In genomic region chr16:4454618-4455017, GRCh38 we compare ENCODE assay signal across 32 cellular contexts. TPM values are rescaled to one million over a fixed set of nuclear protein-coding genes. Genes with fewer than 3 reads are reported as not detected.
DNase-seq lines count a peak whose midpoint lies in the region; ATAC-seq, FAIRE-seq and TF ChIP-seq lines count a peak whose summit lies in the region.
"Had no signal": no experiment of that assay in that cellular context is flagged by ENCODE, and none has a peak within 500 bp of the region (broad histone marks: within the 10 kb centered on the region; RNA-seq: fewer than 3 reads in every experiment).

No MANE protein-coding gene starts in this region.

- H4K8ac ChIP-seq in H1 (ENCODE audit: extremely low read depth, insufficient read depth, low read length), result peak overlapping the region; percentile 68; the same call in 1 of the 2 replicates

- FAIRE-seq in H1 (lab: Jason Lieb, UNC), result no peak
- FAIRE-seq: bronchial epithelial cell, colon, G401.6, GM19239, small intestine had no signal

- peaks cover 15% of the 10 kb centered on the region for H3K27me3 Mint-ChIP-seq in GM23338 (ENCODE audit: insufficient read depth, low read depth, poor library complexity)
- H3K27me3 Mint-ChIP-seq in T-helper 2 cell treated with Interferon-gamma antibody and Interleukin-4, amounts not matched to agents 5 μg/mL and 100 μg/mL, for 36 hours (ENCODE audit: low read depth), result no peaks in the 10 kb centered on the region
- H3K27me3 Mint-ChIP-seq: activated CD4-positive, alpha-beta T cell treated with anti-CD3 and anti-CD28 coated beads, Interleukin-2, amount 10 ng/mL, durations not matched to agents 24 days and 14 days; activated naive CD8-positive, alpha-beta T cell had no signal

- no peak overlapping the region for H3K14ac ChIP-seq in H1 (ENCODE audit: insufficient read length)

- H4K20me1 ChIP-seq in GM23338 (replicated peaks; ENCODE audit: insufficient read depth) (peaks cover 13% of the 10 kb centered on the region), H1 (replicated peaks in 1 of 2; ENCODE audit: control insufficient read depth in 1 of 2, insufficient read depth in 2 of 2, low read length in 2 of 2) (peaks cover 6 to 13% of the 10 kb centered on the region in 2 experiments)

- no peak overlapping the region for H3K27ac ChIP-seq in GM23338 (ENCODE audit: low read depth)
- H3K27ac ChIP-seq in H1 (ENCODE audit: low read depth, low read length), result no peak overlapping the region
- H3K27ac ChIP-seq: BLaER1 treated with 17β-estradiol and CSF1 and Interleukin-3, amounts not matched to agents 10 nM and 100 nM; upper lobe of right lung; WERI-Rb-1 had no signal

- TF ChIP-seq RAD21 in H1 (IDR thresholded peaks at IDR 0.05 in 1 of 2, conservative IDR thresholded peaks at IDR 0.05 in 1 of 2; ENCODE audit: low read depth in 2 of 2, low read length in 2 of 2), result no peak

- no peak overlapping the region for H3K18ac ChIP-seq in H1 (ENCODE audit: extremely low read depth, low read length)

- no peak for TF ChIP-seq POLR2A in H1 (IDR thresholded peaks at IDR 0.05; ENCODE audit: control extremely low read depth in 1 of 2, low read depth in 2 of 2, low read length in 2 of 2)

- no peak overlapping the region for H3K23ac ChIP-seq in H1 (ENCODE audit: insufficient read length)

- DNase-seq in GM23338 (ENCODE audit: low spot score), result peak; percentile 59
- peak in 1 of 2 experiments; percentile 71 for DNase-seq in H1 (ENCODE audit: low read depth in 1 of 2, low spot score in 2 of 2)
- DNase-seq in myocyte (ENCODE audit: low read depth), result peak; percentile 43
- no peak for DNase-seq in nucleus accumbens (lab: John Stamatoyannopoulos, UW)
- DNase-seq in T-helper 2 cell treated with Interferon-gamma antibody and Interleukin-4, amounts not matched to agents 5 μg/mL and 100 μg/mL, for 36 hours (ENCODE audit: low spot score), result no peak
- DNase-seq: activated CD4-positive, alpha-beta T cell treated with anti-CD3 and anti-CD28 coated beads, Interleukin-2, amount 10 ng/mL, durations not matched to agents 24 days and 14 days; anterior cingulate cortex; effector CD8-positive, alpha-beta T cell; erythroblast; HCEC 1CT; islet precursor cell; MV-4-11; NCI-H1436 treated with DMSO at 0.1 percent for 48 hours; NCI-H226; NCI-H526 treated with DMSO at 0.1 percent for 48 hours; Right ventricle myocardium superior; small intestine; stimulated activated naive CD4-positive, alpha-beta T cell treated with Interleukin-2 at 50 U/mL for 16 hours; T-helper 9 cell; upper lobe of right lung; WERI-Rb-1 had no signal

- H2BK5ac ChIP-seq in H1 (ENCODE audit: low read depth, low read length), result no peak overlapping the region

- peaks cover 13% of the 10 kb centered on the region for H3F3A ChIP-seq in GM23338 (replicated peaks; ENCODE audit: low read depth)

- no peaks in the 10 kb centered on the region for H3K23me2 ChIP-seq in H1 (ENCODE audit: low read depth, low read length)

- H3K4me1 Mint-ChIP-seq in GM23338, result peaks cover 9% of the 10 kb centered on the region; the same call in 2 of the 3 replicates
- H3K4me1 Mint-ChIP-seq in T-helper 2 cell treated with Interferon-gamma antibody and Interleukin-4, amounts not matched to agents 5 μg/mL and 100 μg/mL, for 36 hours (ENCODE audit: low read depth), result peaks cover 7% of the 10 kb centered on the region

- H3K27ac Mint-ChIP-seq in GM23338, result no peak overlapping the region
- H3K27ac Mint-ChIP-seq in T-helper 2 cell treated with Interferon-gamma antibody and Interleukin-4, amounts not matched to agents 5 μg/mL and 100 μg/mL, for 36 hours, result no peak overlapping the region
- H3K27ac Mint-ChIP-seq: activated CD4-positive, alpha-beta T cell treated with anti-CD3 and anti-CD28 coated beads, Interleukin-2, amount 10 ng/mL, durations not matched to agents 24 days and 14 days; activated naive CD8-positive, alpha-beta T cell had no signal

- H4K5ac ChIP-seq in H1 (ENCODE audit: insufficient read length, low read depth, low read length), result no peak overlapping the region

- no peaks in the 10 kb centered on the region for H3K9me3 Mint-ChIP-seq in GM23338
- H3K9me3 Mint-ChIP-seq in T-helper 2 cell treated with Interferon-gamma antibody and Interleukin-4, amounts not matched to agents 5 μg/mL and 100 μg/mL, for 36 hours, result no peaks in the 10 kb centered on the region
- H3K9me3 Mint-ChIP-seq: activated CD4-positive, alpha-beta T cell treated with anti-CD3 and anti-CD28 coated beads, Interleukin-2, amount 10 ng/mL, durations not matched to agents 24 days and 14 days had no signal

- H3K4me1 ChIP-seq in GM23338 (ENCODE audit: insufficient read depth), result no peaks in the 10 kb centered on the region
- no peaks in the 10 kb centered on the region for H3K4me1 ChIP-seq in H1 (replicated peaks in 1 of 4; ENCODE audit: control insufficient read depth in 3 of 4, insufficient read depth in 4 of 4, low read length in 3 of 4)

- no peak overlapping the region for H2AK5ac ChIP-seq in H1 (ENCODE audit: low read depth, low read length)

- H3K4me2 ChIP-seq in GM23338 (no peak overlapping the region), H1 (ENCODE audit: insufficient read depth in 1 of 2, low read depth in 2 of 2, low read length in 2 of 2) (no peak overlapping the region)
- H3K4me2 ChIP-seq: BLaER1 treated with 17β-estradiol and CSF1 and Interleukin-3, amounts not matched to agents 10 nM and 100 nM had no signal

- POLR2A ChIA-PET in H1 (lab: Charles Lee; ENCODE audit: partially characterized antibody), result interaction anchor here (0.7 to 21.6 kb wide), 6 partner anchors 6 to 55 kb away, joined by 3 to 257 read pairs (median 6); partner anchors contain the start of genes HMOX2 and NMRAL1

- H3K4me3 Mint-ChIP-seq in GM23338, result no peak overlapping the region
- no peak overlapping the region for H3K4me3 Mint-ChIP-seq in T-helper 2 cell treated with Interferon-gamma antibody and Interleukin-4, amounts not matched to agents 5 μg/mL and 100 μg/mL, for 36 hours
- H3K4me3 Mint-ChIP-seq: activated CD4-positive, alpha-beta T cell treated with anti-CD3 and anti-CD28 coated beads, Interleukin-2, amount 10 ng/mL, durations not matched to agents 24 days and 14 days; activated naive CD8-positive, alpha-beta T cell had no signal

- CTCF ChIA-PET in H1 (lab: Charles Lee; ENCODE audit: partially characterized antibody), result interaction anchor here (0.6 kb wide), 1 partner anchor 325 kb away, joined by 3 read pairs; no protein-coding TSS in a partner anchor

- H3K9ac ChIP-seq in H1 (replicated peaks in 1 of 4; ENCODE audit: extremely low read depth in 1 of 4, low read depth in 3 of 4, low read length in 3 of 4), result no peak overlapping the region

- H3K9me3 ChIP-seq in H1 (ENCODE audit: insufficient read depth in 2 of 2, low read depth in 1 of 2, low read length in 1 of 2), result no peaks in the 10 kb centered on the region
- H3K9me3 ChIP-seq: BLaER1 treated with 17β-estradiol and CSF1 and Interleukin-3, amounts not matched to agents 10 nM and 100 nM; upper lobe of right lung had no signal

- WGBS in H1 (ENCODE audit: extremely low coverage in 1 of 2, insufficient coverage in 1 of 2, insufficient read length in 1 of 2, insufficient replicate concordance in 2 of 2, low coverage in 1 of 2, low lambda C conversion rate in 2 of 2, missing lambda C conversion rate in 1 of 2), 2 experiments, result 89% methylated on average over 9 of the region's 9 CpGs; no CpG with 5 or more reads in 1 of the 2 experiments

- H2BK120ac ChIP-seq in H1 (replicated peaks; ENCODE audit: low read depth, low read length), result no peak overlapping the region

- no peak overlapping the region for H3K56ac ChIP-seq in H1 (replicated peaks; ENCODE audit: insufficient read length, low read depth, low read length)

- no peak overlapping the region for H3K4me3 ChIP-seq in GM23338
- no peak overlapping the region for H3K4me3 ChIP-seq in H1 (ENCODE audit: extremely low read depth in 1 of 4, insufficient read depth in 2 of 4, low read depth in 3 of 4, low read length in 4 of 4)
- H3K4me3 ChIP-seq: BLaER1 treated with 17β-estradiol and CSF1 and Interleukin-3, amounts not matched to agents 10 nM and 100 nM; lung; upper lobe of right lung had no signal

- H3K9me2 ChIP-seq in GM23338 (ENCODE audit: insufficient read depth), result no peaks in the 10 kb centered on the region

- H3K4ac ChIP-seq in H1 (replicated peaks; ENCODE audit: insufficient read length, low read depth, low read length), result no peak overlapping the region

- H2BK20ac ChIP-seq in H1 (ENCODE audit: low read length), result no peak overlapping the region

- peaks cover 57% of the 10 kb centered on the region for H3K36me3 Mint-ChIP-seq in GM23338 (ENCODE audit: low read depth)
- H3K36me3 Mint-ChIP-seq in T-helper 2 cell treated with Interferon-gamma antibody and Interleukin-4, amounts not matched to agents 5 μg/mL and 100 μg/mL, for 36 hours (ENCODE audit: low read depth), result peaks cover 40% of the 10 kb centered on the region

- H3K27me3 ChIP-seq in GM23338 (ENCODE audit: insufficient read depth), result no peaks in the 10 kb centered on the region
- no peaks in the 10 kb centered on the region for H3K27me3 ChIP-seq in H1 (replicated peaks in 1 of 4; ENCODE audit: control insufficient read depth in 3 of 4, extremely low read depth in 1 of 4, insufficient read depth in 3 of 4, low read length in 3 of 4)
- H3K27me3 ChIP-seq: BLaER1 treated with 17β-estradiol and CSF1 and Interleukin-3, amounts not matched to agents 10 nM and 100 nM; upper lobe of right lung had no signal

- no peaks in the 10 kb centered on the region for H3K79me2 ChIP-seq in GM23338 (replicated peaks; ENCODE audit: insufficient read depth)
- no peaks in the 10 kb centered on the region for H3K79me2 ChIP-seq in H1 (ENCODE audit: control insufficient read depth in 1 of 2, insufficient read depth in 2 of 2, low read length in 2 of 2)

- no peak overlapping the region for H4K91ac ChIP-seq in H1 (replicated peaks; ENCODE audit: insufficient read length, low read length)

- H2BK12ac ChIP-seq in H1 (ENCODE audit: low read depth, low read length), result no peak overlapping the region

- TF ChIP-seq CTCF in GM23338 (conservative IDR thresholded peaks at IDR 0.05; ENCODE audit: low read depth in 2 of 2) (no peak), H1 (IDR thresholded peaks at IDR 0.05; ENCODE audit: control extremely low read depth in 1 of 3, insufficient read depth in 1 of 3, low read depth in 1 of 3, low read length in 3 of 3) (no peak)

- no peak overlapping the region for H2BK15ac ChIP-seq in H1 (ENCODE audit: low read length)

- H3K36me3 ChIP-seq in GM23338 (ENCODE audit: insufficient read depth) (peaks cover 25% of the 10 kb centered on the region), H1 (ENCODE audit: control insufficient read depth in 2 of 4, insufficient read depth in 4 of 4, low read length in 3 of 4) (peaks cover 9 to 55% (median 22%) of the 10 kb centered on the region in 4 experiments; a peak in 7 of 8 replicates)

- ATAC-seq in GM23338 (peak; percentile 64), GM18907 (IDR thresholded peaks at IDR 0.05; ENCODE audit: unreplicated experiment) (no peak), GM18519 (IDR thresholded peaks at IDR 0.05; ENCODE audit: low FRiP score, unreplicated experiment) (no peak)
- ATAC-seq: Panc1, upper lobe of right lung had no signal

- no peak for TF ChIP-seq EP300 in H1 (IDR thresholded peaks at IDR 0.05; ENCODE audit: borderline replicate concordance in 1 of 2, low read depth in 2 of 2, low read length in 2 of 2)

- no peaks in the 10 kb centered on the region; the same call in 1 of the 2 replicates for H3K79me1 ChIP-seq in H1 (ENCODE audit: low read depth, low read length)

- H2AFZ ChIP-seq in GM23338 (no peak overlapping the region), H1 (ENCODE audit: low read length) (no peak overlapping the region)

RNA-seq across cellular contexts. Expression of gene NMRAL1, which starts 19.8 kb away (rescaled TPM):
- 51.8 and 61.7 TPM in 2 replicates for total RNA-seq in GM23338 (2014; rRNA removed; shearing (Covaris generic))
- polyA plus RNA-seq in GM23338 (2016; fragmentation: Nextera tagmentation; extraction: Ambion mirVana), result 50.4 and 50.7 TPM in 2 replicates
- 20.3 TPM for polyA plus RNA-seq in PFSK-1 (2012; ENCODE audit: insufficient read length, low read depth)
- total RNA-seq in H1 (2021; fragmentation: NEBNext Ultra II Directional; extraction: Animal tissue kit (Norgen Biotek cat#: 25700)), result 66.8 and 72.5 TPM in 2 replicates
- 143 and 196 TPM in 2 replicates for polyA plus RNA-seq in H1 (2011; rRNA removed)
- polyA plus RNA-seq in H1 (2011; cell fraction: cytosol; rRNA removed), result 148 TPM
- polyA plus RNA-seq in H1 (2011; cell fraction: nucleus; rRNA removed), result 106 TPM
- 63.8 to 98.0 TPM (median 91.2 TPM) in 4 replicates for polyA plus RNA-seq in H1 (2012, experiment 1 of 2)
- polyA plus RNA-seq in H1 (2012, experiment 2 of 2), result 136 TPM
- polyA plus RNA-seq in H1 (2013, experiment 1 of 2), result 60.8 TPM
- 64.5 TPM for polyA plus RNA-seq in H1 (2013, experiment 2 of 2)
- polyA minus RNA-seq in H1 (2011; rRNA and poly(A)+ RNA removed), result 72.7 and 89.1 TPM in 2 replicates
- polyA minus RNA-seq in H1 (2011; cell fraction: cytosol; rRNA and poly(A)+ RNA removed), result 55.3 TPM
- 63.2 TPM for polyA minus RNA-seq in H1 (2011; cell fraction: nucleus; rRNA and poly(A)+ RNA removed)
- total RNA-seq in myocyte, result 22.6 and 35.8 TPM in 2 replicates
- 17.6 TPM for polyA plus RNA-seq in myocyte (2012)

RNA-seq across cellular contexts. Expression of gene HMOX2, which starts 21.6 kb away (rescaled TPM):
- 30.1 and 33.0 TPM in 2 replicates for total RNA-seq in GM23338 (2014; rRNA removed; shearing (Covaris generic))
- polyA plus RNA-seq in GM23338 (2016; fragmentation: Nextera tagmentation; extraction: Ambion mirVana), result 38.1 and 40.9 TPM in 2 replicates
- polyA plus RNA-seq in PFSK-1 (2012; ENCODE audit: insufficient read length, low read depth), result 53.3 TPM
- total RNA-seq in H1 (2021; fragmentation: NEBNext Ultra II Directional; extraction: Animal tissue kit (Norgen Biotek cat#: 25700)), result 45.6 and 48.4 TPM in 2 replicates
- 33.7 and 36.5 TPM in 2 replicates for polyA plus RNA-seq in H1 (2011; rRNA removed)
- polyA plus RNA-seq in H1 (2011; cell fraction: cytosol; rRNA removed), result 43.5 TPM
- 39.8 TPM for polyA plus RNA-seq in H1 (2011; cell fraction: nucleus; rRNA removed)
- polyA plus RNA-seq in H1 (2012, experiment 1 of 2), result 43.6 to 48.5 TPM (median 44.9 TPM) in 4 replicates
- polyA plus RNA-seq in H1 (2012, experiment 2 of 2), result 35.4 TPM
- polyA plus RNA-seq in H1 (2013, experiment 1 of 2), result 31.2 TPM
- 28.8 TPM for polyA plus RNA-seq in H1 (2013, experiment 2 of 2)
- polyA minus RNA-seq in H1 (2011; rRNA and poly(A)+ RNA removed), result 33.6 and 42.8 TPM in 2 replicates
- polyA minus RNA-seq in H1 (2011; cell fraction: cytosol; rRNA and poly(A)+ RNA removed), result 16.3 TPM
- 17.1 TPM for polyA minus RNA-seq in H1 (2011; cell fraction: nucleus; rRNA and poly(A)+ RNA removed)
- total RNA-seq in myocyte, result 35.4 and 37.5 TPM in 2 replicates
- polyA plus RNA-seq in myocyte (2012), result 67.7 TPM

RNA-seq across cellular contexts. Expression of gene DNAJA3, which starts 28.9 kb away (rescaled TPM):
- 75.5 and 75.9 TPM in 2 replicates for total RNA-seq in GM23338 (2014; rRNA removed; shearing (Covaris generic))
- polyA plus RNA-seq in GM23338 (2016; fragmentation: Nextera tagmentation; extraction: Ambion mirVana), result 46.6 and 56.3 TPM in 2 replicates
- polyA plus RNA-seq in PFSK-1 (2012; ENCODE audit: insufficient read length, low read depth), result 152 TPM
- total RNA-seq in H1 (2021; fragmentation: NEBNext Ultra II Directional; extraction: Animal tissue kit (Norgen Biotek cat#: 25700)), result 58.0 and 59.1 TPM in 2 replicates
- polyA plus RNA-seq in H1 (2011; rRNA removed), result 37.3 and 50.5 TPM in 2 replicates
- polyA plus RNA-seq in H1 (2011; cell fraction: cytosol; rRNA removed), result 61.8 TPM
- 77.6 TPM for polyA plus RNA-seq in H1 (2011; cell fraction: nucleus; rRNA removed)
- polyA plus RNA-seq in H1 (2012, experiment 1 of 2), result 45.8 to 52.6 TPM (median 51.0 TPM) in 4 replicates
- 44.6 TPM for polyA plus RNA-seq in H1 (2012, experiment 2 of 2)
- 54.7 TPM for polyA plus RNA-seq in H1 (2013, experiment 1 of 2)
- 50.1 TPM for polyA plus RNA-seq in H1 (2013, experiment 2 of 2)
- polyA minus RNA-seq in H1 (2011; rRNA and poly(A)+ RNA removed), result 27.9 and 41.1 TPM in 2 replicates
- polyA minus RNA-seq in H1 (2011; cell fraction: cytosol; rRNA and poly(A)+ RNA removed), result 23.5 TPM
- 39.4 TPM for polyA minus RNA-seq in H1 (2011; cell fraction: nucleus; rRNA and poly(A)+ RNA removed)
- 67.6 and 72.7 TPM in 2 replicates for total RNA-seq in myocyte
- 47.1 TPM for polyA plus RNA-seq in myocyte (2012)

RNA-seq across cellular contexts. Expression of gene CORO7, which starts 38.2 kb away (rescaled TPM):
- 40.5 and 46.4 TPM in 2 replicates for total RNA-seq in GM23338 (2014; rRNA removed; shearing (Covaris generic))
- 14.2 and 19.1 TPM in 2 replicates for polyA plus RNA-seq in GM23338 (2016; fragmentation: Nextera tagmentation; extraction: Ambion mirVana)
- polyA plus RNA-seq in PFSK-1 (2012; ENCODE audit: insufficient read length, low read depth), result 43.0 TPM
- total RNA-seq in H1 (2021; fragmentation: NEBNext Ultra II Directional; extraction: Animal tissue kit (Norgen Biotek cat#: 25700)), result 25.8 and 29.8 TPM in 2 replicates
- 25.2 and 45.7 TPM in 2 replicates for polyA plus RNA-seq in H1 (2011; rRNA removed)
- 17.6 TPM for polyA plus RNA-seq in H1 (2011; cell fraction: cytosol; rRNA removed)
- polyA plus RNA-seq in H1 (2011; cell fraction: nucleus; rRNA removed), result 150 TPM
- 11.3 to 25.2 TPM (median 22.8 TPM) in 4 replicates for polyA plus RNA-seq in H1 (2012, experiment 1 of 2)
- 17.0 TPM for polyA plus RNA-seq in H1 (2012, experiment 2 of 2)
- polyA plus RNA-seq in H1 (2013, experiment 1 of 2), result 17.4 TPM
- 20.0 TPM for polyA plus RNA-seq in H1 (2013, experiment 2 of 2)
- 11.4 and 17.1 TPM in 2 replicates for polyA minus RNA-seq in H1 (2011; rRNA and poly(A)+ RNA removed)
- polyA minus RNA-seq in H1 (2011; cell fraction: cytosol; rRNA and poly(A)+ RNA removed), result 25.4 TPM
- 43.3 TPM for polyA minus RNA-seq in H1 (2011; cell fraction: nucleus; rRNA and poly(A)+ RNA removed)
- total RNA-seq in myocyte, result 122 and 370 TPM in 2 replicates
- 78.9 TPM for polyA plus RNA-seq in myocyte (2012)

Comparison
In these comparisons a context has a peak if more than half of its experiments do, and no peak if none do; other contexts are left out.
1. DNase-seq: peak in GM23338 (single experiment) and myocyte (single experiment); none in nucleus accumbens (0 of 56) and T-helper 2 cell treated with Interferon-gamma antibody and Interleukin-4, amounts not matched to agents 5 μg/mL and 100 μg/mL, for 36 hours (single experiment).